In the genomic region with DNA sequence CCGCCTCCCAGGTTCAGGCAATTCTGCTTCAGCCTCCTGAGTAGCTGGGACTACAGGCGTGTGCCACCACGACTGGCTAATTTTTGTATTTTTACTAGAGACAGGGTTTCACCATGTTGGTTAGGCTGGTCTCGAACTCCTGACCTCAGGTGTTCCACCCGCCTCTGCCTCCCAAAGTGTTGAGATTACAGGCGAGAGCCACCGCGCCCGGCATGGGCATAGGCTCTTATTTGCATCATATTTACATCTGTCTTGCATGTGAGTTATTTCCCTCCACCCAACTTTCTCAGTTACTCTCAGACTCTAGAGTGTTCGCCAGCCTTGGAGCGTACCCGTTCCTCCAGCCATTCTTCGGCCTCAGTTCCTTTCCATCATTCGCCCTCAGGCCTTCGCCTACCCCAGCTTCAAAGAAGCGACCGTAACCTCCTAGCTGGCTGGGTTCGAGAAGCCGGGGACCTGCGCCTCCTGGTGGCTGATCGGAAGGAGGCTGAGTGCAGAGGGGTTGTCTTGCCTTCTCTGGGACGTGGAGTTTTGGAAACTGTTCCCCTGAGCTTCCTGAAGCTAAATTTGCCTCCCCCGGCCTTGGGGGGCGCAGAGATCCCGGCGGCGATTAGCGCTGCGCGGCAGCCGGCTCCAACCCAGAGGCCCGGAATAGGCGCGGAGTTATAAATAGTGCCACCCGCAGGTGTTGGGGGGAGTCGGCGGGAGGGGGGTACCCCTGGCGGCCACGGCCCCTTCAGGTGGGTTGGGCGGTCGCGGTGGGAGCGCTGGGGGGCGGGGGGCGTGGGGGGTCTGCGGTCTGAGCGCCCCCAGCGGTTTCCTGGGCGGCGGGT, we compare ENCODE assay signal across 8 cellular contexts. TPM values are rescaled to one million over a fixed set of nuclear protein-coding genes. Genes with fewer than 3 reads are reported as not detected.
DNase-seq lines count a peak whose midpoint lies in the region; ATAC-seq, FAIRE-seq and TF ChIP-seq lines count a peak whose summit lies in the region.

No MANE protein-coding gene starts in this region.

- H3K9ac ChIP-seq in IMR-90 (ENCODE audit: low read depth, low read length): 0 out of 2 replicates have a peak overlapping the region, but pooled peaks have one; percentile 1

- no peaks in the 10 kb centered on the region for H3K36me3 ChIP-seq in IMR-90 (ENCODE audit: control insufficient read depth, insufficient read depth, low read length)
- H3K36me3 ChIP-seq in heart left ventricle: no peaks in the 10 kb centered on the region
- H3K36me3 ChIP-seq in psoas muscle (ENCODE audit: insufficient read depth in 1 of 2, low read depth in 1 of 2): no peaks in the 10 kb centered on the region

- peaks cover 9 to 31% of the 10 kb centered on the region in 2 experiments; a peak in 3 of 4 replicates for H3K79me1 ChIP-seq in IMR-90 (ENCODE audit: low read depth in 1 of 2, low read length in 2 of 2)

- H2BK15ac ChIP-seq in IMR-90 (ENCODE audit: low read depth, low read length): no peak overlapping the region

- H3K4ac ChIP-seq in IMR-90 (ENCODE audit: low read depth, low read length): peak overlapping the region; percentile 42; the same call in 1 of the 2 replicates

- DNase-seq in D721Med (ENCODE audit: insufficient read length, low spot score): peak; percentile 92
- DNase-seq in IMR-90: peak; percentile 62
- DNase-seq in SK-MEL-5 (ENCODE audit: low read depth, low spot score): peak; percentile 92
- peak; percentile 63 to 82 (median 79) for DNase-seq in heart left ventricle
- DNase-seq in psoas muscle: peak; percentile 76 to 80

- H3K9me1 ChIP-seq in IMR-90 (ENCODE audit: insufficient read depth, low read length): no peaks in the 10 kb centered on the region

- H2AK5ac ChIP-seq in IMR-90 (ENCODE audit: low read depth, low read length): no peak overlapping the region

- H3K56ac ChIP-seq in IMR-90 (ENCODE audit: extremely low read depth, insufficient read depth, low read length): no peak overlapping the region

- TF ChIP-seq CTCF in D721Med (IDR thresholded peaks at IDR 0.05; ENCODE audit: insufficient read depth, missing control alignments): peak; percentile 99
- peak; percentile 80 for TF ChIP-seq CTCF in IMR-90 (conservative IDR thresholded peaks at IDR 0.05; ENCODE audit: low read depth, low read length)
- TF ChIP-seq CTCF in heart left ventricle (IDR thresholded peaks at IDR 0.05): peak; percentile 69 to 92 (median 80)
- peak; percentile 68 for TF ChIP-seq CTCF in psoas muscle (IDR thresholded peaks at IDR 0.05)

- H4K8ac ChIP-seq in IMR-90 (ENCODE audit: low read depth in 2 of 2, low read length in 2 of 2): peak overlapping the region in 1 of 2 experiments; percentile 88; a peak in 2 of 4 replicates

- peak overlapping the region; percentile 74; the same call in 1 of the 2 replicates for H3K23ac ChIP-seq in IMR-90 (ENCODE audit: low read depth, low read length)

- H3K9me3 ChIP-seq in IMR-90 (ENCODE audit: control insufficient read depth, insufficient read depth, low read length) (no peaks in the 10 kb centered on the region), heart left ventricle (no peaks in the 10 kb centered on the region), psoas muscle (no peaks in the 10 kb centered on the region)

- no TSS peak for BruUV-seq in IMR-90 (replicated peaks; lab: Mats Ljungman, UMichigan)

- H4K91ac ChIP-seq in IMR-90 (ENCODE audit: insufficient read depth, low read depth, low read length): no peak overlapping the region

- dilution Hi-C loops in IMR-90 (cut with HindIII; ENCODE audit: low sequenced_read_pairs, unreplicated experiment): no loop called here

- 0 out of 2 replicates have a peak overlapping the region, but pooled peaks have one; percentile 77 for H3K14ac ChIP-seq in IMR-90 (replicated peaks; ENCODE audit: low read depth, low read length)

- POLR2A ChIA-PET in IMR-90 (lab: Charles Lee; ENCODE audit: unreplicated experiment): no interaction called here

- H3K27ac ChIP-seq in IMR-90 (ENCODE audit: insufficient read depth, low read length): no peak overlapping the region
- H3K27ac ChIP-seq in heart left ventricle: peak overlapping the region in 9 of 12 donors; percentile 77 to 98 (median 95)
- peak overlapping the region; percentile 91 for H3K27ac ChIP-seq in psoas muscle

- CTCF ChIA-PET in IMR-90 (lab: Yijun Ruan, JAX): interaction anchor here (0.9 to 2.1 kb wide), 10 partner anchors 18 to 518 kb away, joined by 3 to 11 read pairs (median 4); a partner anchor contains a TSS

- H2AK9ac ChIP-seq in IMR-90 (replicated peaks; ENCODE audit: low read depth, low read length, poor library complexity): peak overlapping the region; percentile 77

- intact Hi-C loops in IMR-90 (cut with micrococcal nuclease) (loop anchor here (2.0 kb wide), 1 partner anchor 38 kb away; a partner anchor contains a TSS), heart left ventricle (cut with DNase I) (loop anchor here in 7 of 10 donors (1.0 to 5.0 kb wide), 3 partner anchors 14 to 38 kb away; a partner anchor contains a TSS), psoas muscle (cut with DNase I) (loop anchor here in 1 of 2 donors (1.0 kb wide), 1 partner anchor 43 kb away; a partner anchor contains a TSS)

- H2AFZ ChIP-seq in IMR-90 (replicated peaks; ENCODE audit: low read length, poor library complexity): peak overlapping the region; percentile 88

- peak overlapping the region; percentile 86 for H3K4me3 Mint-ChIP-seq in activated naive CD8-positive, alpha-beta T cell

- peaks cover 33% of the 10 kb centered on the region for H3K4me1 Mint-ChIP-seq in activated naive CD8-positive, alpha-beta T cell (ENCODE audit: low read depth)

- no peaks in the 10 kb centered on the region for H3K9me3 Mint-ChIP-seq in activated naive CD8-positive, alpha-beta T cell (ENCODE audit: low read depth)

- H3K27ac Mint-ChIP-seq in activated naive CD8-positive, alpha-beta T cell: peak overlapping the region; percentile 78

- no peak for TF ChIP-seq POLR2A in IMR-90 (IDR thresholded peaks at IDR 0.05; ENCODE audit: low read depth, low read length)
- TF ChIP-seq POLR2A in heart left ventricle (IDR thresholded peaks at IDR 0.05): no peak

- H4K5ac ChIP-seq in IMR-90 (ENCODE audit: low read depth, low read length): peak overlapping the region; percentile 28; the same call in 1 of the 2 replicates

- H3K4me1 ChIP-seq in IMR-90 (ENCODE audit: control insufficient read depth, insufficient read depth, low read length): peaks cover 9% of the 10 kb centered on the region
- H3K4me1 ChIP-seq in heart left ventricle: peaks cover 0 to 45% (median 17%) of the 10 kb centered on the region in 12 donors
- peaks cover 15% of the 10 kb centered on the region for H3K4me1 ChIP-seq in psoas muscle

- H3K18ac ChIP-seq in IMR-90 (ENCODE audit: low read depth, low read length): no peak overlapping the region

- H3K36me3 Mint-ChIP-seq in activated naive CD8-positive, alpha-beta T cell: peaks cover 2% of the 10 kb centered on the region

- H3K4me2 ChIP-seq in IMR-90 (ENCODE audit: low read depth, low read length): peak overlapping the region; percentile 79

- no peak for ATAC-seq in IMR-90 (ENCODE audit: low read depth)
- ATAC-seq in heart left ventricle: no peak
- ATAC-seq in psoas muscle: no peak
- ATAC-seq in GM21447 (IDR thresholded peaks at IDR 0.05; ENCODE audit: unreplicated experiment): no peak
- no peak for ATAC-seq in HG03095 (IDR thresholded peaks at IDR 0.05; ENCODE audit: unreplicated experiment)

- H4K20me1 ChIP-seq in IMR-90 (ENCODE audit: insufficient read depth, low read length): no peaks in the 10 kb centered on the region

- no peak for FAIRE-seq in D721Med (lab: Jason Lieb, UNC)

- no peak overlapping the region for H2BK20ac ChIP-seq in IMR-90 (ENCODE audit: low read depth, low read length)

- H3K27me3 ChIP-seq in IMR-90 (ENCODE audit: control insufficient read depth, insufficient read depth, low read length) (no peaks in the 10 kb centered on the region), heart left ventricle (no peaks in the 10 kb centered on the region), psoas muscle (ENCODE audit: insufficient read depth in 3 of 3, low read length in 2 of 3) (no peaks in the 10 kb centered on the region)

- in situ Hi-C loops in IMR-90 (cut with MboI; ENCODE audit: low sequenced_read_pairs): no loop called here
- in situ Hi-C loops in SK-MEL-5 (cut with HindIII; ENCODE audit: low pct_unique_long_range_greater_than_20kb, low sequenced_read_pairs): no loop called here

- no peak overlapping the region for H3K4me3 ChIP-seq in IMR-90 (ENCODE audit: insufficient read depth, low read depth, low read length)
- H3K4me3 ChIP-seq in heart left ventricle: peak overlapping the region in 11 of 12 donors; percentile 22 to 96 (median 83)
- peak overlapping the region; percentile 78 for H3K4me3 ChIP-seq in psoas muscle

- H2BK5ac ChIP-seq in IMR-90 (ENCODE audit: low read depth, low read length, poor library complexity, severe bottlenecking): no peak overlapping the region

- WGBS in IMR-90 (ENCODE audit: extremely low coverage in 2 of 2, insufficient read length in 1 of 2), 2 experiments: 80% methylated on average over 3 of the region's 50 CpGs; no CpG with 5 or more reads in 1 of the 2 experiments
- 10 to 16% (median 12%) methylated on average over 32 to 50 of the region's 50 CpGs for WGBS in heart left ventricle, 4 donors
- 9 to 14% (median 10%) methylated on average over 35 to 50 of the region's 50 CpGs for WGBS in psoas muscle, 3 donors

- H3K27me3 Mint-ChIP-seq in activated naive CD8-positive, alpha-beta T cell: peaks cover 2% of the 10 kb centered on the region

- peak; percentile 73 for TF ChIP-seq RAD21 in IMR-90 (IDR thresholded peaks at IDR 0.05; ENCODE audit: low read length)

- peak overlapping the region; percentile 51; the same call in 1 of the 2 replicates for H2BK120ac ChIP-seq in IMR-90 (ENCODE audit: low read depth, low read length)

RNA-seq across cellular contexts. Expression of a gene that starts 3.6 kb away (rescaled TPM):
- total RNA-seq in IMR-90 (2012; rRNA removed): 7.2 and 7.7 TPM in 2 replicates
- polyA plus RNA-seq in IMR-90 (2012; rRNA removed): 17.4 and 22.4 TPM in 2 replicates
- polyA plus RNA-seq in IMR-90 (2012; cell fraction: cytosol; rRNA removed): 12.4 and 18.5 TPM in 2 replicates
- polyA plus RNA-seq in IMR-90 (2012; cell fraction: nucleus; rRNA removed; ENCODE audit: low replicate concordance): 50.2 and 97.9 TPM in 2 replicates
- total RNA-seq in SK-MEL-5 (2014; rRNA removed; shearing (Covaris generic)): 25.1 and 29.1 TPM in 2 replicates
- polyA plus RNA-seq in SK-MEL-5 (2015; cell fraction: cytosol; rRNA removed): 39.9 and 40.7 TPM in 2 replicates
- 61.0 and 69.9 TPM in 2 replicates for polyA plus RNA-seq in SK-MEL-5 (2015; cell fraction: nucleus; rRNA removed)
- total RNA-seq in heart left ventricle: 10 to 100 TPM; 29.5 to 80.0 (median 46.6) TPM
- polyA plus RNA-seq in heart left ventricle: 100 to 1,000 TPM in 1 of 2 donors, 10 to 100 TPM in 1; 39.2 to 103 TPM
- total RNA-seq in psoas muscle: 10 to 100 TPM; 34.6 to 97.9 (median 70.9) TPM
- 10 to 100 TPM; 20.2 to 55.5 (median 48.7) TPM for polyA plus RNA-seq in psoas muscle

RNA-seq across cellular contexts. Expression of a gene that starts 5.6 kb away (rescaled TPM):
- total RNA-seq in IMR-90 (2012; rRNA removed) (not detected in 2 replicates), heart left ventricle (not detected), psoas muscle (not detected)
- polyA plus RNA-seq in IMR-90 (2012; rRNA removed) (not detected in 2 replicates), heart left ventricle (not detected), psoas muscle (not detected)
- not detected in 2 replicates for polyA plus RNA-seq in IMR-90 (2012; cell fraction: cytosol; rRNA removed)
- not detected in 2 replicates for polyA plus RNA-seq in IMR-90 (2012; cell fraction: nucleus; rRNA removed; ENCODE audit: low replicate concordance)
- 0.48 and 1.2 TPM in 2 replicates for total RNA-seq in SK-MEL-5 (2014; rRNA removed; shearing (Covaris generic))
- polyA plus RNA-seq in SK-MEL-5 (2015; cell fraction: cytosol; rRNA removed): not detected in 2 replicates
- not detected in 2 replicates for polyA plus RNA-seq in SK-MEL-5 (2015; cell fraction: nucleus; rRNA removed)

RNA-seq across cellular contexts. Expression of a gene that starts 15.9 kb away (rescaled TPM):
- 19.7 and 26.3 TPM in 2 replicates for total RNA-seq in IMR-90 (2012; rRNA removed)
- 37.3 and 39.9 TPM in 2 replicates for polyA plus RNA-seq in IMR-90 (2012; rRNA removed)
- polyA plus RNA-seq in IMR-90 (2012; cell fraction: cytosol; rRNA removed): 25.2 and 28.5 TPM in 2 replicates
- 46.1 and 80.6 TPM in 2 replicates for polyA plus RNA-seq in IMR-90 (2012; cell fraction: nucleus; rRNA removed; ENCODE audit: low replicate concordance)
- 53.5 and 58.2 TPM in 2 replicates for total RNA-seq in SK-MEL-5 (2014; rRNA removed; shearing (Covaris generic))
- 64.7 and 67.3 TPM in 2 replicates for polyA plus RNA-seq in SK-MEL-5 (2015; cell fraction: cytosol; rRNA removed)
- 153 and 201 TPM in 2 replicates for polyA plus RNA-seq in SK-MEL-5 (2015; cell fraction: nucleus; rRNA removed)
- 10 to 100 TPM; 19.4 to 35.0 (median 27.4) TPM for total RNA-seq in heart left ventricle
- 10 to 100 TPM; 22.3 to 50.7 TPM for polyA plus RNA-seq in heart left ventricle
- total RNA-seq in psoas muscle: 10 to 100 TPM; 24.5 to 39.4 (median 30.4) TPM
- 10 to 100 TPM; 32.4 to 52.7 (median 51.6) TPM for polyA plus RNA-seq in psoas muscle

RNA-seq across cellular contexts. Expression of a gene that starts 24.6 kb away (rescaled TPM):
- total RNA-seq in IMR-90 (2012; rRNA removed) (129 and 140 TPM in 2 replicates), heart left ventricle (10 to 100 TPM; 11.0 to 30.0 (median 16.7) TPM), psoas muscle (10 to 100 TPM in 1 of 4 donors, 1 to 10 TPM in 3; 5.5 to 13.8 (median 6.9) TPM)
- polyA plus RNA-seq in IMR-90 (2012; rRNA removed) (195 and 272 TPM in 2 replicates), heart left ventricle (10 to 100 TPM in 1 of 2 donors, 1 to 10 TPM in 1; 6.8 to 48.9 TPM), psoas muscle (10 to 100 TPM; 12.1 to 48.1 (median 30.1) TPM)
- 48.5 and 174 TPM in 2 replicates for polyA plus RNA-seq in IMR-90 (2012; cell fraction: cytosol; rRNA removed)
- polyA plus RNA-seq in IMR-90 (2012; cell fraction: nucleus; rRNA removed; ENCODE audit: low replicate concordance): 12.1 and 45.9 TPM in 2 replicates
- 122 and 157 TPM in 2 replicates for total RNA-seq in SK-MEL-5 (2014; rRNA removed; shearing (Covaris generic))
- polyA plus RNA-seq in SK-MEL-5 (2015; cell fraction: cytosol; rRNA removed): 114 and 176 TPM in 2 replicates
- 45.6 and 61.6 TPM in 2 replicates for polyA plus RNA-seq in SK-MEL-5 (2015; cell fraction: nucleus; rRNA removed)

RNA-seq across cellular contexts. Expression of a gene that starts 28.5 kb away (rescaled TPM):
- total RNA-seq in IMR-90 (2012; rRNA removed): 291 and 355 TPM in 2 replicates
- polyA plus RNA-seq in IMR-90 (2012; rRNA removed): 337 and 352 TPM in 2 replicates
- 216 and 285 TPM in 2 replicates for polyA plus RNA-seq in IMR-90 (2012; cell fraction: cytosol; rRNA removed)
- polyA plus RNA-seq in IMR-90 (2012; cell fraction: nucleus; rRNA removed; ENCODE audit: low replicate concordance): 1,266 and 1,683 TPM in 2 replicates
- total RNA-seq in SK-MEL-5 (2014; rRNA removed; shearing (Covaris generic)): 102 and 107 TPM in 2 replicates
- 133 and 152 TPM in 2 replicates for polyA plus RNA-seq in SK-MEL-5 (2015; cell fraction: cytosol; rRNA removed)
- polyA plus RNA-seq in SK-MEL-5 (2015; cell fraction: nucleus; rRNA removed): 162 and 220 TPM in 2 replicates
- 100 to 1,000 TPM in 1 of 9 donors, 10 to 100 TPM in 8; 38.8 to 115 (median 62.4) TPM for total RNA-seq in heart left ventricle
- polyA plus RNA-seq in heart left ventricle: 10 to 100 TPM; 23.6 to 93.7 TPM
- total RNA-seq in psoas muscle: 10 to 100 TPM; 52.3 to 87.2 (median 82.8) TPM
- polyA plus RNA-seq in psoas muscle: 10 to 100 TPM; 33.2 to 67.3 (median 43.8) TPM
